ENCODE assay signal across 10 cellular contexts in the genomic region with DNA sequence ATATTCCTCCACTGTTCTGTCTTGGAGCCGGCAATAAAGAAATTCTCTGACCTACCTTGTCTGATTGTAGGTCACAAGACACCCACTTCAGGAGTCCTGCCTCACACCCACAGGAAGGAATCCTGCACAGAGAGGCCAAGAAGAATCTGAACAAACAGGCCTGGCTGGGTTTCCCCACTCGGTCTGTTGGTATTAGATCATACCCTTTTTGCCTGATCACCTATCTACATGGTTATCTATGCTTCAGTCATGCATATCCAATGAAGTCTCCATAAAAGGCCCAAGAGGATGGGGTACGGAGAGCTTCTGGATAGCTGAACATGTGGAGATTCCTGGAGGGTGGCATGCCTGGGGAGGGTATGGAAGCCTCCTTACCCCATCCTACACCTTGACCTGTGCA. TPM values are rescaled to one million over a fixed set of nuclear protein-coding genes. Genes with fewer than 3 reads are reported as not detected.
DNase-seq lines count a peak whose midpoint lies in the region; ATAC-seq and TF ChIP-seq lines count a peak whose summit lies in the region.
"Had no signal": no experiment of that assay in that cellular context is flagged by ENCODE, and none has a peak within 500 bp of the region (broad histone marks: within the 10 kb centered on the region; RNA-seq: fewer than 3 reads in every experiment).

No MANE protein-coding gene starts in this region.

- 65% methylated on average over 3 of the region's 3 CpGs for WGBS in hepatocyte (ENCODE audit: low lambda C conversion rate, missing lambda C conversion rate)

- no peak for ATAC-seq in WTC11

- H3K4me3 Mint-ChIP-seq in WTC11 = no peak overlapping the region
- peak overlapping the region; percentile 83 for H3K4me3 Mint-ChIP-seq in type B pancreatic cell

- POLR2A ChIA-PET in WTC11 (lab: Charles Lee) = no interaction called here

- H3K9me3 ChIP-seq in hepatocyte (ENCODE audit: low read depth) = no peaks in the 10 kb centered on the region

- no peak overlapping the region for H2AFZ ChIP-seq in hepatocyte

- H3K4me1 ChIP-seq in hepatocyte (ENCODE audit: insufficient read depth) = peaks cover 41% of the 10 kb centered on the region

- no peaks in the 10 kb centered on the region for H3K36me3 ChIP-seq in hepatocyte (replicated peaks; ENCODE audit: insufficient read depth, low read depth)

- peak; percentile 34 for DNase-seq in stimulated activated CD4-positive, alpha-beta T cell treated with anti-CD3 and anti-CD28 coated beads, Interleukin-15, amount 100 ng/mL, for 24 hours
- DNase-seq in stimulated activated CD4-positive, alpha-beta T cell treated with anti-CD3 and anti-CD28 coated beads, Interleukin-4, amount 100 ng/mL, for 1 hour = no peak
- DNase-seq in WTC11 (ENCODE audit: low spot score) (no peak), hepatocyte (ENCODE audit: low spot score) (peak; percentile 63), type B pancreatic cell (ENCODE audit: extremely low spot score, unreplicated experiment) (no peak), NCI-H748 (lab: John Stamatoyannopoulos, UW; ENCODE audit: unreplicated experiment) (no peak), dermis blood vessel endothelial cell (no peak), DMS 273 (lab: John Stamatoyannopoulos, UW; ENCODE audit: unreplicated experiment) (no peak)
- DNase-seq: activated CD8-positive, alpha-beta memory T cell treated with anti-CD3 and anti-CD28 coated beads, Interleukin-2, amount 50 U/mL, for 48 hours; C1 segment of cervical spinal cord had no signal

- TF ChIP-seq CTCF in WTC11 (IDR thresholded peaks at IDR 0.05) = no peak
- no peak for TF ChIP-seq CTCF in hepatocyte (IDR thresholded peaks at IDR 0.05; ENCODE audit: poor library complexity)
- no peak for TF ChIP-seq CTCF in type B pancreatic cell (conservative IDR thresholded peaks at IDR 0.05)

- CTCF ChIA-PET in WTC11 (lab: Charles Lee) = no interaction called here

- H3K27ac ChIP-seq in hepatocyte = peak overlapping the region; percentile 97

- H3K9me3 Mint-ChIP-seq in WTC11 = no peaks in the 10 kb centered on the region
- peaks cover 4% of the 10 kb centered on the region for H3K9me3 Mint-ChIP-seq in type B pancreatic cell

- H3K36me3 Mint-ChIP-seq in WTC11 (no peaks in the 10 kb centered on the region), type B pancreatic cell (peaks cover 19% of the 10 kb centered on the region)

- no peak overlapping the region for H3K4me3 ChIP-seq in hepatocyte

- peak overlapping the region; percentile 40; the same call in 1 of the 2 replicates for H3K27ac Mint-ChIP-seq in WTC11
- H3K27ac Mint-ChIP-seq in type B pancreatic cell = peak overlapping the region; percentile 99

- peaks cover 99% of the 10 kb centered on the region for H3K79me2 ChIP-seq in hepatocyte

- no peaks in the 10 kb centered on the region for H3K9me2 ChIP-seq in hepatocyte (replicated peaks; ENCODE audit: insufficient read depth)

- no peaks in the 10 kb centered on the region for H3K27me3 ChIP-seq in hepatocyte

- peaks cover 25% of the 10 kb centered on the region for H3K4me1 Mint-ChIP-seq in WTC11
- peaks cover 48% of the 10 kb centered on the region for H3K4me1 Mint-ChIP-seq in type B pancreatic cell (ENCODE audit: unreplicated experiment)

- H4K20me1 ChIP-seq in hepatocyte (ENCODE audit: insufficient read depth, poor library complexity, severe bottlenecking) = peaks cover 4% of the 10 kb centered on the region

- H3K27me3 Mint-ChIP-seq in WTC11 (ENCODE audit: low read depth) (no peaks in the 10 kb centered on the region), type B pancreatic cell (no peaks in the 10 kb centered on the region)

- peak overlapping the region; percentile 55 for H3K4me2 ChIP-seq in hepatocyte

TF ChIP-seq in WTC11, 78 proteins besides CTCF, POLR2A, EP300 and RAD21:
- no peak for TF ChIP-seq TEAD1 (CRISPR knock-in tag; IDR thresholded peaks at IDR 0.05)
- TF ChIP-seq GABPB1 (CRISPR knock-in tag; IDR thresholded peaks at IDR 0.05) = no peak
- no peak for TF ChIP-seq SP1 (CRISPR knock-in tag; conservative IDR thresholded peaks at IDR 0.05)
- TF ChIP-seq, protein P1, sequence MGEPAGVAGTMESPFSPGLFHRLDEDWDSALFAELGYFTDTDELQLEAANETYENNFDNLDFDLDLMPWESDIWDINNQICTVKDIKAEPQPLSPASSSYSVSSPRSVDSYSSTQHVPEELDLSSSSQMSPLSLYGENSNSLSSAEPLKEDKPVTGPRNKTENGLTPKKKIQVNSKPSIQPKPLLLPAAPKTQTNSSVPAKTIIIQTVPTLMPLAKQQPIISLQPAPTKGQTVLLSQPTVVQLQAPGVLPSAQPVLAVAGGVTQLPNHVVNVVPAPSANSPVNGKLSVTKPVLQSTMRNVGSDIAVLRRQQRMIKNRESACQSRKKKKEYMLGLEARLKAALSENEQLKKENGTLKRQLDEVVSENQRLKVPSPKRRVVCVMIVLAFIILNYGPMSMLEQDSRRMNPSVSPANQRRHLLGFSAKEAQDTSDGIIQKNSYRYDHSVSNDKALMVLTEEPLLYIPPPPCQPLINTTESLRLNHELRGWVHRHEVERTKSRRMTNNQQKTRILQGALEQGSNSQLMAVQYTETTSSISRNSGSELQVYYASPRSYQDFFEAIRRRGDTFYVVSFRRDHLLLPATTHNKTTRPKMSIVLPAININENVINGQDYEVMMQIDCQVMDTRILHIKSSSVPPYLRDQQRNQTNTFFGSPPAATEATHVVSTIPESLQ (CRISPR knock-in tag; IDR thresholded peaks at IDR 0.05) = no peak
- TF ChIP-seq GRHL2 (CRISPR knock-in tag; IDR thresholded peaks at IDR 0.05; ENCODE audit: insufficient replicate concordance, severe bottlenecking) = no peak
- no peak for TF ChIP-seq SMAD4 (CRISPR knock-in tag; IDR thresholded peaks at IDR 0.05)
- no peak for TF ChIP-seq ZNF423 (CRISPR knock-in tag; IDR thresholded peaks at IDR 0.05)
- no peak for TF ChIP-seq SOX15 (CRISPR knock-in tag; IDR thresholded peaks at IDR 0.05)
- TF ChIP-seq NFATC4 (CRISPR knock-in tag; IDR thresholded peaks at IDR 0.05) = no peak
- TF ChIP-seq FOXK1 (CRISPR knock-in tag; IDR thresholded peaks at IDR 0.05) = no peak
- TF ChIP-seq JUN (CRISPR knock-in tag; IDR thresholded peaks at IDR 0.05) = no peak
- TF ChIP-seq, protein P2, sequence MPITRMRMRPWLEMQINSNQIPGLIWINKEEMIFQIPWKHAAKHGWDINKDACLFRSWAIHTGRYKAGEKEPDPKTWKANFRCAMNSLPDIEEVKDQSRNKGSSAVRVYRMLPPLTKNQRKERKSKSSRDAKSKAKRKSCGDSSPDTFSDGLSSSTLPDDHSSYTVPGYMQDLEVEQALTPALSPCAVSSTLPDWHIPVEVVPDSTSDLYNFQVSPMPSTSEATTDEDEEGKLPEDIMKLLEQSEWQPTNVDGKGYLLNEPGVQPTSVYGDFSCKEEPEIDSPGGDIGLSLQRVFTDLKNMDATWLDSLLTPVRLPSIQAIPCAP (CRISPR knock-in tag; IDR thresholded peaks at IDR 0.05) = no peak
- TF ChIP-seq, protein P3, sequence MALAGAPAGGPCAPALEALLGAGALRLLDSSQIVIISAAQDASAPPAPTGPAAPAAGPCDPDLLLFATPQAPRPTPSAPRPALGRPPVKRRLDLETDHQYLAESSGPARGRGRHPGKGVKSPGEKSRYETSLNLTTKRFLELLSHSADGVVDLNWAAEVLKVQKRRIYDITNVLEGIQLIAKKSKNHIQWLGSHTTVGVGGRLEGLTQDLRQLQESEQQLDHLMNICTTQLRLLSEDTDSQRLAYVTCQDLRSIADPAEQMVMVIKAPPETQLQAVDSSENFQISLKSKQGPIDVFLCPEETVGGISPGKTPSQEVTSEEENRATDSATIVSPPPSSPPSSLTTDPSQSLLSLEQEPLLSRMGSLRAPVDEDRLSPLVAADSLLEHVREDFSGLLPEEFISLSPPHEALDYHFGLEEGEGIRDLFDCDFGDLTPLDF (CRISPR knock-in tag; IDR thresholded peaks at IDR 0.05) = no peak
- no peak for TF ChIP-seq JAZF1 (CRISPR knock-in tag; IDR thresholded peaks at IDR 0.05)
- TF ChIP-seq ZNF416 (CRISPR knock-in tag; IDR thresholded peaks at IDR 0.05) = no peak
- no peak for TF ChIP-seq ZNF317 (CRISPR knock-in tag; IDR thresholded peaks at IDR 0.05; ENCODE audit: borderline replicate concordance, low read depth)
- TF ChIP-seq, protein P4, sequence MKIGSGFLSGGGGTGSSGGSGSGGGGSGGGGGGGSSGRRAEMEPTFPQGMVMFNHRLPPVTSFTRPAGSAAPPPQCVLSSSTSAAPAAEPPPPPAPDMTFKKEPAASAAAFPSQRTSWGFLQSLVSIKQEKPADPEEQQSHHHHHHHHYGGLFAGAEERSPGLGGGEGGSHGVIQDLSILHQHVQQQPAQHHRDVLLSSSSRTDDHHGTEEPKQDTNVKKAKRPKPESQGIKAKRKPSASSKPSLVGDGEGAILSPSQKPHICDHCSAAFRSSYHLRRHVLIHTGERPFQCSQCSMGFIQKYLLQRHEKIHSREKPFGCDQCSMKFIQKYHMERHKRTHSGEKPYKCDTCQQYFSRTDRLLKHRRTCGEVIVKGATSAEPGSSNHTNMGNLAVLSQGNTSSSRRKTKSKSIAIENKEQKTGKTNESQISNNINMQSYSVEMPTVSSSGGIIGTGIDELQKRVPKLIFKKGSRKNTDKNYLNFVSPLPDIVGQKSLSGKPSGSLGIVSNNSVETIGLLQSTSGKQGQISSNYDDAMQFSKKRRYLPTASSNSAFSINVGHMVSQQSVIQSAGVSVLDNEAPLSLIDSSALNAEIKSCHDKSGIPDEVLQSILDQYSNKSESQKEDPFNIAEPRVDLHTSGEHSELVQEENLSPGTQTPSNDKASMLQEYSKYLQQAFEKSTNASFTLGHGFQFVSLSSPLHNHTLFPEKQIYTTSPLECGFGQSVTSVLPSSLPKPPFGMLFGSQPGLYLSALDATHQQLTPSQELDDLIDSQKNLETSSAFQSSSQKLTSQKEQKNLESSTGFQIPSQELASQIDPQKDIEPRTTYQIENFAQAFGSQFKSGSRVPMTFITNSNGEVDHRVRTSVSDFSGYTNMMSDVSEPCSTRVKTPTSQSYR (CRISPR knock-in tag; IDR thresholded peaks at IDR 0.05) = no peak

RNA-seq across cellular contexts. Expression of gene OGDH, which starts 12.3 kb away (rescaled TPM):
- total RNA-seq in WTC11 (2021) (79.6 to 90.5 TPM (median 89.7 TPM) in 3 replicates), hepatocyte (61.1 and 65.3 TPM in 2 replicates), type B pancreatic cell (ENCODE audit: low replicate concordance) (92.8 and 122 TPM in 2 replicates), dermis blood vessel endothelial cell (57.0 and 102 TPM in 2 replicates)
- polyA plus RNA-seq in hepatocyte = 38.8 and 40.8 TPM in 2 replicates

RNA-seq across cellular contexts. Expression of gene TMED4, which starts 36.7 kb away (rescaled TPM):
- 58.6 to 61.9 TPM (median 60.9 TPM) in 3 replicates for total RNA-seq in WTC11 (2021)
- 239 and 245 TPM in 2 replicates for total RNA-seq in hepatocyte
- 86.7 and 94.3 TPM in 2 replicates for polyA plus RNA-seq in hepatocyte
- total RNA-seq in type B pancreatic cell (ENCODE audit: low replicate concordance) = 92.8 and 97.1 TPM in 2 replicates
- total RNA-seq in dermis blood vessel endothelial cell = 78.8 and 191 TPM in 2 replicates

RNA-seq across cellular contexts. Expression of gene DDX56, which starts 45.0 kb away (rescaled TPM):
- total RNA-seq in WTC11 (2021) (69.4 to 83.1 TPM (median 74.5 TPM) in 3 replicates), hepatocyte (57.1 and 57.7 TPM in 2 replicates), type B pancreatic cell (ENCODE audit: low replicate concordance) (86.5 and 100 TPM in 2 replicates), dermis blood vessel endothelial cell (55.5 and 69.5 TPM in 2 replicates)
- 80.6 and 85.0 TPM in 2 replicates for polyA plus RNA-seq in hepatocyte

Comparison
In these comparisons a context has a peak if more than half of its experiments do, and no peak if none do; other contexts are left out.
1. DNase-seq: peak in stimulated activated CD4-positive, alpha-beta T cell treated with anti-CD3 and anti-CD28 coated beads, Interleukin-15, amount 100 ng/mL, for 24 hours (single experiment) and hepatocyte (single experiment); none in stimulated activated CD4-positive, alpha-beta T cell treated with anti-CD3 and anti-CD28 coated beads, Interleukin-4, amount 100 ng/mL, for 1 hour (single experiment), WTC11 (single experiment), type B pancreatic cell (single experiment), NCI-H748 (single experiment), dermis blood vessel endothelial cell (single experiment) and DMS 273 (single experiment).